Comparison of ENCODE assay signal across 33 cellular contexts in the genomic region with DNA sequence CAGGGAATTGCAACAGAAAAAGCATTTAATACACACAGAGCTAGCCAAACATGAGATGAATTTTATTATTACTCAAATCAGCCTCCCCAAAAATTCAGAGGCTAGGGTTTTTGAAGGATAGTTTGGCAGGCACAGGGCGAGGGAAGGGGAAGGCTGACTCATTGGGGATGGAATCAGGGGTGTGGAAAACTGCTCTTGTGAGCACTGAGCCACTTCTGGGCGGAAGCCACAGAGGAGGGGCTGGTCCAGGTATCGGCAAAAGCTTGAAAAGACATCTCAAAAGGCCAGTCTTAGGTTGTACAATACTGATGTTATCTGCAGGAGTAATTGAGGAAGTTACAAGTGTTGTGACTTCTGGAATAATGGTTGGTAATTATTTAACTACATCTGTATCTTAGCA.
DNase-seq lines count a peak whose midpoint lies in the region; ATAC-seq, FAIRE-seq and TF ChIP-seq lines count a peak whose summit lies in the region.
"Had no signal": no experiment of that assay in that cellular context is flagged by ENCODE, and none has a peak within 500 bp of the region (broad histone marks: within the 10 kb centered on the region; RNA-seq: fewer than 3 reads in every experiment).

No MANE protein-coding gene starts in this region.

- H3K36me3 ChIP-seq in MG63 (no peaks in the 10 kb centered on the region), bronchial epithelial cell (ENCODE audit: control insufficient read depth, insufficient read depth, low read length) (no peaks in the 10 kb centered on the region), Caco-2 (ENCODE audit: control insufficient read depth, insufficient read depth, low read length) (no peaks in the 10 kb centered on the region)
- H3K36me3 ChIP-seq: neutrophil, SJSA1, stomach, uterus had no signal

- H3K27me3 Mint-ChIP-seq in Caco-2 (ENCODE audit: insufficient read depth, unreplicated experiment) = no peaks in the 10 kb centered on the region

- CTCF ChIA-PET in Caco-2 (lab: Charles Lee) = no interaction called here

- peaks cover 29% of the 10 kb centered on the region for H3K4me1 ChIP-seq in Caco-2
- H3K4me1 ChIP-seq: stomach, uterus had no signal

- peak; percentile 34 for DNase-seq in Daoy (ENCODE audit: low read depth)
- peak; percentile 38 for DNase-seq in MG63
- DNase-seq in bronchial epithelial cell (ENCODE audit: low read depth) = peak; percentile 32
- DNase-seq in iPS-NIHi7 (ENCODE audit: extremely low spot score) = peak; percentile 13
- DNase-seq in cerebellum (ENCODE audit: low spot score) = no peak
- DNase-seq in Caco-2 = no peak
- DNase-seq: activated CD4-positive, alpha-beta T cell treated with anti-CD3 and anti-CD28 coated beads, Interleukin-2, amount 50 U/mL, for 48 hours; activated CD8-positive, alpha-beta memory T cell treated with anti-CD3 and anti-CD28 coated beads, Interleukin-2, amount 50 U/mL, for 48 hours; activated naive CD4-positive, alpha-beta T cell treated with Interleukin-2 at 50 U/mL for 16 hours; AML-193; CD4-positive, alpha-beta T cell; dermis blood vessel endothelial cell; HFFc6; hypothalamus; midbrain; MV-4-11; naive B cell; NCI-H1436 treated with DMSO at 0.1 percent for 48 hours; NCI-H226; NCI-H526 treated with DMSO at 0.1 percent for 48 hours; stimulated activated CD8-positive, alpha-beta memory T cell treated with anti-CD3 and anti-CD28 coated beads, Interleukin-4, amount 100 ng/mL, for 48 hours; stomach; uterus had no signal

- no peaks in the 10 kb centered on the region for H3K36me3 Mint-ChIP-seq in Caco-2 (ENCODE audit: insufficient read depth, unreplicated experiment)
- H3K36me3 Mint-ChIP-seq: naive B cell had no signal

- no peaks in the 10 kb centered on the region for H3K27me3 ChIP-seq in MG63
- peaks cover 4% of the 10 kb centered on the region for H3K27me3 ChIP-seq in bronchial epithelial cell (ENCODE audit: control insufficient read depth, insufficient read depth, low read length)
- no peaks in the 10 kb centered on the region for H3K27me3 ChIP-seq in Caco-2 (replicated peaks; ENCODE audit: control insufficient read depth, insufficient read depth, low read length)
- H3K27me3 ChIP-seq: neutrophil, SJSA1, stomach, uterus had no signal

- no TSS peak for BruUV-seq in Caco-2 (replicated peaks; lab: Mats Ljungman, UMichigan)

- ATAC-seq in HG02884 (IDR thresholded peaks at IDR 0.05; ENCODE audit: unreplicated experiment) (no peak), HG03097 (IDR thresholded peaks at IDR 0.05; ENCODE audit: low FRiP score, unreplicated experiment) (no peak)
- ATAC-seq: activated CD4-positive, CD25-positive, alpha-beta regulatory T cell treated with anti-CD3 and anti-CD28 coated beads, Interleukin-2, amount 50 U/mL, for 24 hours; left lobe of liver; Panc1; sciatic nerve had no signal

- FAIRE-seq in bronchial epithelial cell (lab: Jason Lieb, UNC) = no peak
- FAIRE-seq: endometrium had no signal

- TF ChIP-seq CTCF in bronchial epithelial cell (IDR thresholded peaks at IDR 0.05; ENCODE audit: insufficient read depth, low read length, severe bottlenecking) (no peak), Caco-2 (IDR thresholded peaks at IDR 0.05; ENCODE audit: insufficient read depth in 1 of 2, low read depth in 1 of 2, low read length in 1 of 2, severe bottlenecking in 1 of 2, unreplicated experiment in 1 of 2) (no peak)

- H3K27ac Mint-ChIP-seq in Caco-2 (ENCODE audit: unreplicated experiment) = no peak overlapping the region
- H3K27ac Mint-ChIP-seq: activated T-helper 1 cell treated with anti-CD3 and anti-CD28 coated beads, Interleukin-12 subunit alpha, Interleukin-12 subunit beta, Interleukin-2, Interleukin-4 antibody, amounts not matched to agents 30 ng/mL and 10 ng/mL and 1 ng/mL, durations not matched to agents 14 hours and 24 hours and 36 hours; CD4-positive, alpha-beta T cell; HFFc6 had no signal

- H3K9me3 Mint-ChIP-seq in Caco-2 (ENCODE audit: unreplicated experiment) = no peaks in the 10 kb centered on the region
- H3K9me3 Mint-ChIP-seq: activated T-helper 1 cell treated with anti-CD3 and anti-CD28 coated beads, Interleukin-12 subunit alpha, Interleukin-12 subunit beta, Interleukin-2, Interleukin-4 antibody, amounts not matched to agents 30 ng/mL and 10 ng/mL and 1 ng/mL, durations not matched to agents 14 hours and 24 hours and 36 hours; CD4-positive, alpha-beta T cell; HFFc6; naive B cell had no signal

- no peak overlapping the region for H3K4me3 ChIP-seq in MG63
- no peak overlapping the region for H3K4me3 ChIP-seq in bronchial epithelial cell (ENCODE audit: low read depth, low read length)
- H3K4me3 ChIP-seq in Caco-2 (ENCODE audit: low read depth, low read length) = no peak overlapping the region
- H3K4me3 ChIP-seq: SJSA1, stomach, uterus had no signal

- H3K4me1 Mint-ChIP-seq in Caco-2 (ENCODE audit: low read depth, unreplicated experiment) = peaks cover 16% of the 10 kb centered on the region
- H3K4me1 Mint-ChIP-seq: naive B cell had no signal

- POLR2A ChIA-PET in Caco-2 (lab: Charles Lee) = no interaction called here

- intact Hi-C loops in Caco-2 (cut with micrococcal nuclease; ENCODE audit: unreplicated experiment) = no loop called here

- H3K4me3 Mint-ChIP-seq in Caco-2 (ENCODE audit: unreplicated experiment) = no peak overlapping the region
- H3K4me3 Mint-ChIP-seq: activated T-helper 1 cell treated with anti-CD3 and anti-CD28 coated beads, Interleukin-12 subunit alpha, Interleukin-12 subunit beta, Interleukin-2, Interleukin-4 antibody, amounts not matched to agents 30 ng/mL and 10 ng/mL and 1 ng/mL, durations not matched to agents 14 hours and 24 hours and 36 hours; CD4-positive, alpha-beta T cell; HFFc6; naive B cell had no signal

- H3K9me3 ChIP-seq in MG63 (no peaks in the 10 kb centered on the region), Caco-2 (no peaks in the 10 kb centered on the region)
- H3K9me3 ChIP-seq: neutrophil, SJSA1, stomach, uterus had no signal

Comparison
In these comparisons a context has a peak if more than half of its experiments do, and no peak if none do; other contexts are left out.
1. DNase-seq: peak in Daoy (single experiment), MG63 (single experiment), bronchial epithelial cell (single experiment) and iPS-NIHi7 (single experiment); none in cerebellum (single experiment) and Caco-2 (0 of 2).